Comparison of ENCODE assay signal across 25 cellular contexts in genomic region chr16:10931977-10932632, GRCh38. TPM values are rescaled to one million over a fixed set of nuclear protein-coding genes. Genes with fewer than 3 reads are reported as not detected.
DNase-seq lines count a peak whose midpoint lies in the region; ATAC-seq and TF ChIP-seq lines count a peak whose summit lies in the region.
"Had no signal": no experiment of that assay in that cellular context is flagged by ENCODE, and none has a peak within 500 bp of the region (broad histone marks: within the 10 kb centered on the region; RNA-seq: fewer than 3 reads in every experiment).

No MANE protein-coding gene starts in this region.

- TF ChIP-seq POLR2A in GM10847 (IDR thresholded peaks at IDR 0.05; ENCODE audit: extremely low read depth, insufficient read length) (peak; percentile 11), uterus (IDR thresholded peaks at IDR 0.05) (no peak)

- no peak for ATAC-seq in stimulated activated naive B cell treated with anti-CD40 and anti-IgM and Interleukin-4, amounts not matched to agents 10 μg/mL and 1 μg/mL and 100 μg/mL, for 72 hours (replicated peaks)
- ATAC-seq in HG03175 (IDR thresholded peaks at IDR 0.05; ENCODE audit: unreplicated experiment) (no peak), GM19035 (IDR thresholded peaks at IDR 0.05; ENCODE audit: unreplicated experiment) (no peak)
- ATAC-seq: GM23338 had no signal

- no peak overlapping the region for H3K4me3 Mint-ChIP-seq in dendritic cell treated with granulocyte-macrophage colony-stimulating factor and Interleukin-4, amounts not matched to agents 40 ng/mL and 50 ng/mL, for 4 days
- peak overlapping the region in 1 of 2 donors; percentile 46 for H3K4me3 Mint-ChIP-seq in stimulated activated naive B cell treated with anti-CD40 and anti-IgM and Interleukin-4, amounts not matched to agents 10 μg/mL and 1 μg/mL and 100 μg/mL, for 72 hours
- H3K4me3 Mint-ChIP-seq: CD4-positive, CD25-positive, alpha-beta regulatory T cell; GM23338; H9; HFFc6 had no signal

- H3K9me3 ChIP-seq in HEK293 (ENCODE audit: control insufficient read depth, insufficient read depth, low read depth, low read length), result no peaks in the 10 kb centered on the region
- H3K9me3 ChIP-seq in uterus, result no peaks in the 10 kb centered on the region
- H3K9me3 ChIP-seq: BLaER1, SJSA1 had no signal

- no peaks in the 10 kb centered on the region for H3K27me3 Mint-ChIP-seq in dendritic cell treated with granulocyte-macrophage colony-stimulating factor and Interleukin-4, amounts not matched to agents 40 ng/mL and 50 ng/mL, for 4 days
- H3K27me3 Mint-ChIP-seq in stimulated activated naive B cell treated with anti-CD40 and anti-IgM and Interleukin-4, amounts not matched to agents 10 μg/mL and 1 μg/mL and 100 μg/mL, for 72 hours, result no peaks in the 10 kb centered on the region
- H3K27me3 Mint-ChIP-seq: CD4-positive, CD25-positive, alpha-beta regulatory T cell had no signal

- H3K27me3 ChIP-seq in uterus, result no peaks in the 10 kb centered on the region
- H3K27me3 ChIP-seq: BLaER1, SJSA1 had no signal

- H3K27ac ChIP-seq in HEK293 (ENCODE audit: extremely low read depth, low read depth, low read length) (no peak overlapping the region), uterus (no peak overlapping the region)
- H3K27ac ChIP-seq: KMS-11, SJSA1 had no signal

- peaks cover 73% of the 10 kb centered on the region for H3K36me3 Mint-ChIP-seq in dendritic cell treated with granulocyte-macrophage colony-stimulating factor and Interleukin-4, amounts not matched to agents 40 ng/mL and 50 ng/mL, for 4 days (ENCODE audit: low read depth)
- H3K36me3 Mint-ChIP-seq in stimulated activated naive B cell treated with anti-CD40 and anti-IgM and Interleukin-4, amounts not matched to agents 10 μg/mL and 1 μg/mL and 100 μg/mL, for 72 hours, result peaks cover 29 to 63% of the 10 kb centered on the region in 2 donors

- H3K4me1 ChIP-seq in HEK293 (ENCODE audit: control insufficient read depth, insufficient read depth, low read length), result no peaks in the 10 kb centered on the region
- peaks cover 0 to 3% of the 10 kb centered on the region in 2 donors for H3K4me1 ChIP-seq in uterus
- H3K4me1 ChIP-seq: SJSA1 had no signal

- H3K36me3 ChIP-seq in HEK293 (ENCODE audit: control insufficient read depth in 2 of 2, insufficient read depth in 1 of 2, low read length in 2 of 2) (peaks cover 0 to 60% of the 10 kb centered on the region in 2 experiments; a peak in 2 of 3 replicates), uterus (no peaks in the 10 kb centered on the region)

- H3K27ac Mint-ChIP-seq in dendritic cell treated with granulocyte-macrophage colony-stimulating factor and Interleukin-4, amounts not matched to agents 40 ng/mL and 50 ng/mL, for 4 days, result peak overlapping the region; percentile 62
- peak overlapping the region; percentile 93 for H3K27ac Mint-ChIP-seq in stimulated activated naive B cell treated with anti-CD40 and anti-IgM and Interleukin-4, amounts not matched to agents 10 μg/mL and 1 μg/mL and 100 μg/mL, for 72 hours
- H3K27ac Mint-ChIP-seq: GM23338, H9, HFFc6 had no signal

- no peak for DNase-seq in stimulated activated naive B cell treated with anti-CD40 and anti-IgM and Interleukin-4, amounts not matched to agents 10 μg/mL and 1 μg/mL and 100 μg/mL, for 72 hours
- no peak for DNase-seq in uterus
- DNase-seq: CD4-positive, CD25-positive, alpha-beta regulatory T cell; DMS153; DND-41; H9; HFFc6; NCI-H1048; NCI-H1417; NCI-H1694 treated with DMSO at 0.1 percent for 48 hours; NCI-H2081; NCI-H2227 treated with DMSO at 0.1 percent for 48 hours; NCI-H526 treated with DMSO at 0.1 percent for 48 hours; Right ventricle myocardium superior; RPMI8226 had no signal

- intact Hi-C loops in dendritic cell treated with granulocyte-macrophage colony-stimulating factor and Interleukin-4, amounts not matched to agents 40 ng/mL and 50 ng/mL, for 4 days (cut with micrococcal nuclease), result no loop called here
- intact Hi-C loops in uterus (cut with DNase I; ENCODE audit: low total_unique reads), result no loop called here

- CTCF ChIA-PET in HEK293 (lab: Yijun Ruan, JAX), result interaction anchor here (0.6 to 1.5 kb wide), 3 partner anchors 13 to 195 kb away, joined by 3 read pairs; no protein-coding TSS in a partner anchor

- H3K4me1 Mint-ChIP-seq in dendritic cell treated with granulocyte-macrophage colony-stimulating factor and Interleukin-4, amounts not matched to agents 40 ng/mL and 50 ng/mL, for 4 days (ENCODE audit: low read depth), result peaks cover 62% of the 10 kb centered on the region
- H3K4me1 Mint-ChIP-seq in stimulated activated naive B cell treated with anti-CD40 and anti-IgM and Interleukin-4, amounts not matched to agents 10 μg/mL and 1 μg/mL and 100 μg/mL, for 72 hours, result peaks cover 46 to 74% of the 10 kb centered on the region in 2 donors
- H3K4me1 Mint-ChIP-seq: GM23338 had no signal

- TF ChIP-seq CTCF in HEK293 (tag by site-specific recombination; IDR thresholded peaks at IDR 0.05) (no peak), uterus (IDR thresholded peaks at IDR 0.05) (no peak)

- POLR2A ChIA-PET in HEK293 (lab: Yijun Ruan, JAX), result interaction anchor here (0.6 to 2.0 kb wide), 2 partner anchors 10 to 155 kb away, joined by 4 to 8 read pairs; partner anchors contain the start of gene DEXI

- H3K4me3 ChIP-seq in HEK293 (ENCODE audit: low read depth, low read length) (no peak overlapping the region), uterus (no peak overlapping the region)
- H3K4me3 ChIP-seq: BLaER1, GM23338, SJSA1 had no signal

- no peaks in the 10 kb centered on the region for H3K9me3 Mint-ChIP-seq in dendritic cell treated with granulocyte-macrophage colony-stimulating factor and Interleukin-4, amounts not matched to agents 40 ng/mL and 50 ng/mL, for 4 days
- H3K9me3 Mint-ChIP-seq in stimulated activated naive B cell treated with anti-CD40 and anti-IgM and Interleukin-4, amounts not matched to agents 10 μg/mL and 1 μg/mL and 100 μg/mL, for 72 hours, result no peaks in the 10 kb centered on the region
- H3K9me3 Mint-ChIP-seq: GM23338, H9, HFFc6 had no signal

TF ChIP-seq in HEK293, 187 proteins besides CTCF, POLR2A, EP300 and RAD21:
- TF ChIP-seq SP7 (tag by site-specific recombination; IDR thresholded peaks at IDR 0.05), result no peak
- peak; percentile 67; the same call in 1 of the 2 replicates for TF ChIP-seq ZNF768 (tag by site-specific recombination; IDR thresholded peaks at IDR 0.05)

RNA-seq across cellular contexts. Expression of gene DEXI, which starts 10.2 kb away (rescaled TPM):
- total RNA-seq in uterus, result 10 to 100 TPM; 15.6 to 70.2 (median 42.6) TPM

RNA-seq across cellular contexts. Expression of gene CLEC16A, which starts 12.3 kb away (rescaled TPM):
- 10 to 100 TPM in 3 of 4 donors, 1 to 10 TPM in 1; 7.6 to 65.6 (median 28.0) TPM for total RNA-seq in uterus

RNA-seq across cellular contexts. Expression of gene CIITA, which starts 55.1 kb away (rescaled TPM):
- total RNA-seq in uterus, result 10 to 100 TPM in 2 of 4 donors, 1 to 10 TPM in 2; 7.1 to 48.3 (median 18.8) TPM
- total RNA-seq: H9, NCI-H460 had no signal
